Comparison of ENCODE assay signal across 23 cellular contexts in the genomic region with DNA sequence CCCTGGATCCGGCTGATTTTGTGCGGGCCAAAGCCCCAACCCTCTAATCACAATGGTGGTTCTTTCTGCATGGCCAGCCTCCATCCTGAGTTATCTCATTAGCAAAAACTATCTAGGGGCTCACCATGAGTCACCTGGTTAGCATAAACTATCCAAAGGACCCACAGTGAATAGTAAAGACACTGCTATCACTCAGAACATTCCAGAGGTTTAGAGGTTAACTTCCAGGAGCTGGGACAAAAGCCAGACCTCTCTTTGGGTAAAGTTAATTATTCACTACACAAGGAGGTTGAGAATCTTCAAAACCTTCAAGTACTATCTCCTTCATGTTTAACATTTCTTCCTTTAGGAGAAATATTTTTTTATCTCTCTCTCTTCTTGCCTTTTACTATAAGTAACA. TPM values are rescaled to one million over a fixed set of nuclear protein-coding genes. Genes with fewer than 3 reads are reported as not detected.
DNase-seq lines count a peak whose midpoint lies in the region; ATAC-seq and TF ChIP-seq lines count a peak whose summit lies in the region.
"Had no signal": no experiment of that assay in that cellular context is flagged by ENCODE, and none has a peak within 500 bp of the region (broad histone marks: within the 10 kb centered on the region; RNA-seq: fewer than 3 reads in every experiment).

No MANE protein-coding gene starts in this region.

- ATAC-seq in GM21529 (IDR thresholded peaks at IDR 0.05; ENCODE audit: unreplicated experiment) = no peak
- ATAC-seq in PC-3 = no peak
- ATAC-seq: HCT116 had no signal

- H3K9me2 ChIP-seq in PC-3 (replicated peaks; ENCODE audit: low read length) = no peaks in the 10 kb centered on the region

- H3K9ac ChIP-seq in smooth muscle cell (ENCODE audit: low read depth) (no peak overlapping the region), PC-3 (ENCODE audit: low read length) (no peak overlapping the region)
- H3K9ac ChIP-seq: KMS-11 had no signal

- DNase-seq in HCEC 1CT (peak; percentile 30), astrocyte of the hippocampus (ENCODE audit: low read depth, low spot score) (peak; percentile 37), iris pigment epithelial cell (ENCODE audit: low read depth) (peak; percentile 59), smooth muscle cell (lab: John Stamatoyannopoulos, UW; ENCODE audit: unreplicated experiment) (no peak), OCI-M2 (lab: John Stamatoyannopoulos, UW; ENCODE audit: unreplicated experiment) (no peak), PC-3 (no peak)
- DNase-seq: CD4-positive, CD25-positive, alpha-beta regulatory T cell; DMS79; GOT3; IMR-90; MV-4-11; NCI-H1105 treated with DMSO at 0.1 percent for 48 hours; NCI-H2029 treated with DMSO at 0.1 percent for 48 hours; NCI-H345; NCI-H524 treated with DMSO at 0.1 percent for 48 hours; NCI-H82; OCI-M1; RPMI8226; SHP77 had no signal

- H3K4me3 ChIP-seq in smooth muscle cell = no peak overlapping the region
- H3K4me3 ChIP-seq in PC-3 (ENCODE audit: low read length) = no peak overlapping the region

- H3K79me2 ChIP-seq in smooth muscle cell (ENCODE audit: low read depth) (no peaks in the 10 kb centered on the region), PC-3 (ENCODE audit: low read length) (no peaks in the 10 kb centered on the region)

- POLR2A ChIA-PET in PC-3 (lab: Charles Lee; ENCODE audit: unreplicated experiment) = no interaction called here

- H3K9me3 ChIP-seq in smooth muscle cell (replicated peaks; ENCODE audit: low read depth) (peaks cover 24% of the 10 kb centered on the region), PC-3 (ENCODE audit: low read length) (0 out of 2 replicates have a peak, but pooled peaks cover 4% of the 10 kb centered on the region)

- H3K27me3 ChIP-seq in smooth muscle cell (ENCODE audit: low read depth) = no peaks in the 10 kb centered on the region
- H3K27me3 ChIP-seq in PC-3 (ENCODE audit: low read length) = no peaks in the 10 kb centered on the region

- H2AFZ ChIP-seq in smooth muscle cell (ENCODE audit: low read depth) (no peak overlapping the region), PC-3 (ENCODE audit: low read length) (no peak overlapping the region)

- no peaks in the 10 kb centered on the region for H4K20me1 ChIP-seq in smooth muscle cell (ENCODE audit: low read depth)
- H4K20me1 ChIP-seq in PC-3 (ENCODE audit: low read length) = no peaks in the 10 kb centered on the region

- peaks cover 31% of the 10 kb centered on the region for H3K36me3 ChIP-seq in smooth muscle cell (ENCODE audit: low read depth)
- no peaks in the 10 kb centered on the region for H3K36me3 ChIP-seq in PC-3 (ENCODE audit: low read depth, low read length)

- no TSS peak for BruUV-seq in PC-3 (replicated peaks; lab: Mats Ljungman, UMichigan)

- no peaks in the 10 kb centered on the region for H3F3A ChIP-seq in smooth muscle cell (ENCODE audit: low read depth)
- no peaks in the 10 kb centered on the region for H3F3A ChIP-seq in PC-3 (ENCODE audit: low read length, unreplicated experiment)

- H3K4me1 ChIP-seq in smooth muscle cell (ENCODE audit: low read depth) (no peaks in the 10 kb centered on the region), PC-3 (ENCODE audit: insufficient read depth, low read length) (no peaks in the 10 kb centered on the region)

- intact Hi-C loops in PC-3 (cut with micrococcal nuclease) = no loop called here

- TF ChIP-seq CTCF in smooth muscle cell (IDR thresholded peaks at IDR 0.05; ENCODE audit: borderline replicate concordance, insufficient read depth, poor library complexity, severe bottlenecking) (no peak), PC-3 (conservative IDR thresholded peaks at IDR 0.05; ENCODE audit: low read depth, low read length) (no peak)

- CTCF ChIA-PET in PC-3 (lab: Charles Lee) = no interaction called here

- H3K27ac ChIP-seq in smooth muscle cell (ENCODE audit: low read depth) (peak overlapping the region; percentile 19), PC-3 (ENCODE audit: low read length) (no peak overlapping the region)
- H3K27ac ChIP-seq: KMS-11 had no signal

- 97% methylated on average over 2 of the region's 2 CpGs for WGBS in smooth muscle cell (ENCODE audit: low lambda C conversion rate)

- no peak overlapping the region for H3K4me2 ChIP-seq in smooth muscle cell
- H3K4me2 ChIP-seq in PC-3 (ENCODE audit: low read length) = no peak overlapping the region
- H3K4me2 ChIP-seq: KMS-11 had no signal

RNA-seq across cellular contexts. Expression of a gene that starts 18.8 kb away (rescaled TPM):
- 34.5 and 44.9 TPM in 2 replicates for total RNA-seq in smooth muscle cell
- polyA plus RNA-seq in smooth muscle cell = 57.7 and 60.0 TPM in 2 replicates
- total RNA-seq in PC-3 (2014; rRNA removed) = 79.9 and 93.4 TPM in 2 replicates

RNA-seq across cellular contexts. Expression of a gene that starts 31.2 kb away (rescaled TPM):
- total RNA-seq in smooth muscle cell (4.9 and 15.2 TPM in 2 replicates), PC-3 (2014; rRNA removed) (not detected in 2 replicates)
- polyA plus RNA-seq in smooth muscle cell = 16.2 and 20.8 TPM in 2 replicates
- total RNA-seq: CD4-positive, CD25-positive, alpha-beta regulatory T cell; IMR-90 had no signal
- polyA plus RNA-seq: BJ; CD4-positive, CD25-positive, alpha-beta regulatory T cell had no signal

Comparison
In these comparisons a context has a peak if more than half of its experiments do, and no peak if none do; other contexts are left out.
1. DNase-seq: peak in HCEC 1CT (single experiment), astrocyte of the hippocampus (single experiment) and iris pigment epithelial cell (single experiment); none in smooth muscle cell (single experiment), OCI-M2 (single experiment) and PC-3 (single experiment).